In the genomic region with DNA sequence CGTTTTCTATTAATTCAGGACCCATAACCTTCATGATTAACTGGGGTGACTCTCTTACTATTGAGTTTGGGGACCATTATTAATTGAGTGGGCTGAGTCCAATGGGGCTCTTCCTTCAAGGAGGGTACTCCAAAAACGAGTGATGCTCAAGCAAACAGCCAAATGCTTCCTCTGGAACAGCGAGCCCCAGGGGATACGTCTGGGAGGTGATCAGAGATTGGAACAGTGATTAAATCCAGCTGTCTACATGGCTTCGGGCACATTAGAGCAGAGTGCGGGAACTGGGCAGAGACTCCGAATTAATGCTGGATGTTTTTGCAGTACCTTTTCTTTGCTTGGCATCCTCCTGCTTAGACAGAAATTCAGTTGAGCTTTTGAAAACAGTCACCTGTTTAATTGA, we compare ENCODE assay signal across 18 cellular contexts.
DNase-seq lines count a peak whose midpoint lies in the region; ATAC-seq and TF ChIP-seq lines count a peak whose summit lies in the region.
"Had no signal": no experiment of that assay in that cellular context is flagged by ENCODE, and none has a peak within 500 bp of the region (broad histone marks: within the 10 kb centered on the region; RNA-seq: fewer than 3 reads in every experiment).

No MANE protein-coding gene starts in this region.

- H3K27me3 Mint-ChIP-seq in activated CD8-positive, alpha-beta memory T cell treated with anti-CD3 and anti-CD28 coated beads, Interleukin-2, amount 10 ng/mL, durations not matched to agents 7 days and 5 days, result no peaks in the 10 kb centered on the region
- no peaks in the 10 kb centered on the region for H3K27me3 Mint-ChIP-seq in effector memory CD8-positive, alpha-beta T cell
- H3K27me3 Mint-ChIP-seq: IgD-negative memory B cell had no signal

- H3K4me1 ChIP-seq in HEK293 (ENCODE audit: control insufficient read depth, insufficient read depth, low read length) (no peaks in the 10 kb centered on the region), breast epithelium (no peaks in the 10 kb centered on the region)
- H3K4me1 ChIP-seq: BLaER1 treated with 17β-estradiol and CSF1 and Interleukin-3, amounts not matched to agents 10 nM and 100 nM had no signal

- H3K36me3 Mint-ChIP-seq in activated CD8-positive, alpha-beta memory T cell treated with anti-CD3 and anti-CD28 coated beads, Interleukin-2, amount 10 ng/mL, durations not matched to agents 7 days and 5 days, result peaks cover 34% of the 10 kb centered on the region
- peaks cover 54% of the 10 kb centered on the region for H3K36me3 Mint-ChIP-seq in effector memory CD8-positive, alpha-beta T cell (ENCODE audit: insufficient read depth)

- no peak overlapping the region for H3K4me3 Mint-ChIP-seq in activated CD8-positive, alpha-beta memory T cell treated with anti-CD3 and anti-CD28 coated beads, Interleukin-2, amount 10 ng/mL, durations not matched to agents 7 days and 5 days
- H3K4me3 Mint-ChIP-seq in effector memory CD8-positive, alpha-beta T cell, result no peak overlapping the region
- H3K4me3 Mint-ChIP-seq: IgD-negative memory B cell had no signal

- H3K27ac ChIP-seq in HEK293 (ENCODE audit: extremely low read depth, low read depth, low read length), result no peak overlapping the region
- H3K27ac ChIP-seq in breast epithelium, result no peak overlapping the region
- H3K27ac ChIP-seq: BLaER1 treated with 17β-estradiol and CSF1 and Interleukin-3, amounts not matched to agents 10 nM and 100 nM had no signal

- H3K9me3 ChIP-seq in HEK293 (ENCODE audit: control insufficient read depth, insufficient read depth, low read depth, low read length), result no peaks in the 10 kb centered on the region
- H3K9me3 ChIP-seq in MG63, result no peaks in the 10 kb centered on the region
- no peaks in the 10 kb centered on the region for H3K9me3 ChIP-seq in breast epithelium
- H3K9me3 ChIP-seq: BLaER1 treated with 17β-estradiol and CSF1 and Interleukin-3, amounts not matched to agents 10 nM and 100 nM had no signal

- H3K9me3 Mint-ChIP-seq in activated CD8-positive, alpha-beta memory T cell treated with anti-CD3 and anti-CD28 coated beads, Interleukin-2, amount 10 ng/mL, durations not matched to agents 7 days and 5 days (ENCODE audit: low read depth), result no peaks in the 10 kb centered on the region
- H3K9me3 Mint-ChIP-seq in effector memory CD8-positive, alpha-beta T cell, result no peaks in the 10 kb centered on the region
- H3K9me3 Mint-ChIP-seq: IgD-negative memory B cell had no signal

- intact Hi-C loops in breast epithelium (cut with DNase I; ENCODE audit: low total_unique reads), result no loop called here

- H3K36me3 ChIP-seq in HEK293 (ENCODE audit: control insufficient read depth in 2 of 2, insufficient read depth in 1 of 2, low read length in 2 of 2) (no peaks in the 10 kb centered on the region), MG63 (no peaks in the 10 kb centered on the region), breast epithelium (no peaks in the 10 kb centered on the region)

- peak overlapping the region; percentile 44 for H3K27ac Mint-ChIP-seq in activated CD8-positive, alpha-beta memory T cell treated with anti-CD3 and anti-CD28 coated beads, Interleukin-2, amount 10 ng/mL, durations not matched to agents 7 days and 5 days
- H3K27ac Mint-ChIP-seq in effector memory CD8-positive, alpha-beta T cell, result peak overlapping the region; percentile 62 to 74

- H3K27me3 ChIP-seq in MG63 (peaks cover 31% of the 10 kb centered on the region), breast epithelium (no peaks in the 10 kb centered on the region)
- H3K27me3 ChIP-seq: BLaER1 treated with 17β-estradiol and CSF1 and Interleukin-3, amounts not matched to agents 10 nM and 100 nM had no signal

- no peak for DNase-seq in activated CD8-positive, alpha-beta memory T cell treated with anti-CD3 and anti-CD28 coated beads, Interleukin-2, amount 10 ng/mL, durations not matched to agents 7 days and 5 days
- no peak for DNase-seq in activated CD8-positive, alpha-beta memory T cell treated with anti-CD3 and anti-CD28 coated beads, Interleukin-2, amount 50 U/mL, for 48 hours
- no peak for DNase-seq in effector memory CD8-positive, alpha-beta T cell
- no peak for DNase-seq in MG63
- DNase-seq in breast epithelium (ENCODE audit: low spot score in 2 of 2), result no peak
- DNase-seq: GDM1, H7, Karpas-422, NCI-H1048, NCI-H146, NCI-H2081, NCI-H748 treated with DMSO at 0.1 percent for 48 hours, OCI-M1, SHP77 treated with DMSO at 0.1 percent for 48 hours had no signal

- no peak for ATAC-seq in activated CD8-positive, alpha-beta memory T cell treated with anti-CD3 and anti-CD28 coated beads, Interleukin-2, amount 10 ng/mL, durations not matched to agents 7 days and 5 days
- no peak for ATAC-seq in effector memory CD8-positive, alpha-beta T cell (replicated peaks)
- ATAC-seq in HG03097 (IDR thresholded peaks at IDR 0.05; ENCODE audit: low FRiP score, unreplicated experiment), result no peak

- POLR2A ChIA-PET in HEK293 (lab: Yijun Ruan, JAX), result no interaction called here

- no peak for TF ChIP-seq CTCF in HEK293 (tag by site-specific recombination; IDR thresholded peaks at IDR 0.05)
- no peak for TF ChIP-seq CTCF in breast epithelium (IDR thresholded peaks at IDR 0.05)

- no peak for TF ChIP-seq POLR2A in breast epithelium (IDR thresholded peaks at IDR 0.05)

- CTCF ChIA-PET in activated CD8-positive, alpha-beta memory T cell treated with anti-CD3 and anti-CD28 coated beads, Interleukin-2, amount 10 ng/mL, durations not matched to agents 7 days and 5 days (lab: Charles Lee), result interaction anchor here (0.8 kb wide), 1 partner anchor 16 kb away, joined by 3 read pairs; no protein-coding TSS in a partner anchor
- CTCF ChIA-PET in HEK293 (lab: Yijun Ruan, JAX), result interaction anchor here (0.7 kb wide), 1 partner anchor 46 kb away, joined by 3 read pairs; no protein-coding TSS in a partner anchor

- peaks cover 47% of the 10 kb centered on the region for H3K4me1 Mint-ChIP-seq in activated CD8-positive, alpha-beta memory T cell treated with anti-CD3 and anti-CD28 coated beads, Interleukin-2, amount 10 ng/mL, durations not matched to agents 7 days and 5 days
- H3K4me1 Mint-ChIP-seq in effector memory CD8-positive, alpha-beta T cell (ENCODE audit: low read depth in 2 of 2), result peaks cover 8 to 30% of the 10 kb centered on the region in 2 donors

- H3K4me3 ChIP-seq in HEK293 (ENCODE audit: low read depth, low read length) (no peak overlapping the region), MG63 (no peak overlapping the region), breast epithelium (no peak overlapping the region)
- H3K4me3 ChIP-seq: BLaER1 treated with 17β-estradiol and CSF1 and Interleukin-3, amounts not matched to agents 10 nM and 100 nM had no signal

TF ChIP-seq in HEK293, 187 proteins besides CTCF, POLR2A, EP300 and RAD21:
- TF ChIP-seq ZNF311 (tag by site-specific recombination; IDR thresholded peaks at IDR 0.05; ENCODE audit: borderline replicate concordance) (no peak), ZNF341 (tag by site-specific recombination; IDR thresholded peaks at IDR 0.05; ENCODE audit: low read depth) (peak; percentile 30; the same call in 1 of the 2 replicates)
TF ChIP-seq in HEK293: peak in this region for 1.
